ENCODE assay signal across 1 cellular context in the genomic region with DNA sequence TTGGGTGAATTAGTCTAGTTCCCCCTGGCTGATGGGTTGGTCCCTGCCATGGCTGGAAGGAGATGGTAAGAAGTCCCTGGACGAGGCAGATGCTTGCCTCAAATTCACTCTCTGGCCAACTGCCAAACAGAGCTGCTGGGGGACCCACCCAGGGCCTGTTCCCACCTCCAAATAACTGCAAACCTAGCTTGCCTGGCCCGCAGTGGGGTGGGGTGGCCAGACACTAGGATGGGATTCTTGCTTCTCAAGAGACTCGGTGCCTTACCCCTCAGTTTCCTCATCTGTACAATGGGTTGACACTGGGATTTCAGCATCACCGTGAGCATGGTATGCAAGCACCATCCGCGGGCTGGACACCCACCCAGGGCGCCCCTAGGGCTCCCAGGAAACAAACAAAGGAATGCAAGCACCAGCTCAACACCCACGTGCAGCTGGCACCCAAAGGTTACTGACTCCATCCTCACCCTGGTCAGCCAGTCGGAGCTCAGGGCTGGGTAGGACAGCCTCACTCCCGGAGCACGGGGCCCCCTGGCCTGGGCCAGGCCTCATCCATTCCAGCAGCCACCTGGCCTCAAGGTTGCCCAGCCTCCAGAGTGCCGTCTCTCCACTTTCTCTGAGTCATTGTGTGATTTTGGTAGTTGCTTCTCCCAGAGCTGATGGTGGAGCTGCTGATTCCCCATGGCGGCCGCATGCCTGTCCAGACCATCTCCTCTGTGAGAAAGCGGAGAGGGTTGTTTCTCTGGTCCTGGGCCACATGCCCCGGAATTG.
TF ChIP-seq lines count a peak whose summit lies in the region.

No MANE protein-coding gene starts in this region.

TF ChIP-seq in GM23338, 12 proteins besides CTCF, POLR2A, EP300 and RAD21 (continued from another document):
- TF ChIP-seq, protein P1, sequence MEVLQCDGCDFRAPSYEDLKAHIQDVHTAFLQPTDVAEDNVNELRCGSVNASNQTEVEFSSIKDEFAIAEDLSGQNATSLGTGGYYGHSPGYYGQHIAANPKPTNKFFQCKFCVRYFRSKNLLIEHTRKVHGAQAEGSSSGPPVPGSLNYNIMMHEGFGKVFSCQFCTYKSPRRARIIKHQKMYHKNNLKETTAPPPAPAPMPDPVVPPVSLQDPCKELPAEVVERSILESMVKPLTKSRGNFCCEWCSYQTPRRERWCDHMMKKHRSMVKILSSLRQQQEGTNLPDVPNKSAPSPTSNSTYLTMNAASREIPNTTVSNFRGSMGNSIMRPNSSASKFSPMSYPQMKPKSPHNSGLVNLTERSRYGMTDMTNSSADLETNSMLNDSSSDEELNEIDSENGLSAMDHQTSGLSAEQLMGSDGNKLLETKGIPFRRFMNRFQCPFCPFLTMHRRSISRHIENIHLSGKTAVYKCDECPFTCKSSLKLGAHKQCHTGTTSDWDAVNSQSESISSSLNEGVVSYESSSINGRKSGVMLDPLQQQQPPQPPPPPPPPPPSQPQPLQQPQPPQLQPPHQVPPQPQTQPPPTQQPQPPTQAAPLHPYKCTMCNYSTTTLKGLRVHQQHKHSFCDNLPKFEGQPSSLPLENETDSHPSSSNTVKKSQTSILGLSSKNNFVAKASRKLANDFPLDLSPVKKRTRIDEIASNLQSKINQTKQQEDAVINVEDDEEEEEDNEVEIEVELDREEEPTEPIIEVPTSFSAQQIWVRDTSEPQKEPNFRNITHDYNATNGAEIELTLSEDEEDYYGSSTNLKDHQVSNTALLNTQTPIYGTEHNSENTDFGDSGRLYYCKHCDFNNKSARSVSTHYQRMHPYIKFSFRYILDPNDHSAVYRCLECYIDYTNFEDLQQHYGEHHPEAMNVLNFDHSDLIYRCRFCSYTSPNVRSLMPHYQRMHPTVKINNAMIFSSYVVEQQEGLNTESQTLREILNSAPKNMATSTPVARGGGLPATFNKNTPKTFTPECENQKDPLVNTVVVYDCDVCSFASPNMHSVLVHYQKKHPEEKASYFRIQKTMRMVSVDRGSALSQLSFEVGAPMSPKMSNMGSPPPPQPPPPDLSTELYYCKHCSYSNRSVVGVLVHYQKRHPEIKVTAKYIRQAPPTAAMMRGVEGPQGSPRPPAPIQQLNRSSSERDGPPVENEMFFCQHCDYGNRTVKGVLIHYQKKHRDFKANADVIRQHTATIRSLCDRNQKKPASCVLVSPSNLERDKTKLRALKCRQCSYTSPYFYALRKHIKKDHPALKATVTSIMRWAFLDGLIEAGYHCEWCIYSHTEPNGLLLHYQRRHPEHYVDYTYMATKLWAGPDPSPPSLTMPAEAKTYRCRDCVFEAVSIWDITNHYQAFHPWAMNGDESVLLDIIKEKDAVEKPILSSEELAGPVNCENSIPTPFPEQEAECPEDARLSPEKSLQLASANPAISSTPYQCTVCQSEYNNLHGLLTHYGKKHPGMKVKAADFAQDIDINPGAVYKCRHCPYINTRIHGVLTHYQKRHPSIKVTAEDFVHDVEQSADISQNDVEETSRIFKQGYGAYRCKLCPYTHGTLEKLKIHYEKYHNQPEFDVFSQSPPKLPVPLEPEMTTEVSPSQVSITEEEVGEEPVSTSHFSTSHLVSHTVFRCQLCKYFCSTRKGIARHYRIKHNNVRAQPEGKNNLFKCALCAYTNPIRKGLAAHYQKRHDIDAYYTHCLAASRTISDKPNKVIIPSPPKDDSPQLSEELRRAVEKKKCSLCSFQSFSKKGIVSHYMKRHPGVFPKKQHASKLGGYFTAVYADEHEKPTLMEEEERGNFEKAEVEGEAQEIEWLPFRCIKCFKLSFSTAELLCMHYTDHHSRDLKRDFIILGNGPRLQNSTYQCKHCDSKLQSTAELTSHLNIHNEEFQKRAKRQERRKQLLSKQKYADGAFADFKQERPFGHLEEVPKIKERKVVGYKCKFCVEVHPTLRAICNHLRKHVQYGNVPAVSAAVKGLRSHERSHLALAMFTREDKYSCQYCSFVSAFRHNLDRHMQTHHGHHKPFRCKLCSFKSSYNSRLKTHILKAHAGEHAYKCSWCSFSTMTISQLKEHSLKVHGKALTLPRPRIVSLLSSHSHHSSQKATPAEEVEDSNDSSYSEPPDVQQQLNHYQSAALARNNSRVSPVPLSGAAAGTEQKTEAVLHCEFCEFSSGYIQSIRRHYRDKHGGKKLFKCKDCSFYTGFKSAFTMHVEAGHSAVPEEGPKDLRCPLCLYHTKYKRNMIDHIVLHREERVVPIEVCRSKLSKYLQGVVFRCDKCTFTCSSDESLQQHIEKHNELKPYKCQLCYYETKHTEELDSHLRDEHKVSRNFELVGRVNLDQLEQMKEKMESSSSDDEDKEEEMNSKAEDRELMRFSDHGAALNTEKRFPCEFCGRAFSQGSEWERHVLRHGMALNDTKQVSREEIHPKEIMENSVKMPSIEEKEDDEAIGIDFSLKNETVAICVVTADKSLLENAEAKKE (CRISPR knock-in tag; IDR thresholded peaks at IDR 0.05): no peak
- TF ChIP-seq, protein P2, sequence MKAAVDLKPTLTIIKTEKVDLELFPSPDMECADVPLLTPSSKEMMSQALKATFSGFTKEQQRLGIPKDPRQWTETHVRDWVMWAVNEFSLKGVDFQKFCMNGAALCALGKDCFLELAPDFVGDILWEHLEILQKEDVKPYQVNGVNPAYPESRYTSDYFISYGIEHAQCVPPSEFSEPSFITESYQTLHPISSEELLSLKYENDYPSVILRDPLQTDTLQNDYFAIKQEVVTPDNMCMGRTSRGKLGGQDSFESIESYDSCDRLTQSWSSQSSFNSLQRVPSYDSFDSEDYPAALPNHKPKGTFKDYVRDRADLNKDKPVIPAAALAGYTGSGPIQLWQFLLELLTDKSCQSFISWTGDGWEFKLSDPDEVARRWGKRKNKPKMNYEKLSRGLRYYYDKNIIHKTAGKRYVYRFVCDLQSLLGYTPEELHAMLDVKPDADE (IDR thresholded peaks at IDR 0.05): no peak
- TF ChIP-seq ZNF331 (CRISPR knock-in tag; IDR thresholded peaks at IDR 0.05; ENCODE audit: low read depth): no peak
